21 cellular contexts compared by ENCODE assay signal in genomic region chr1:17356387-17356992, GRCh38. TPM values are rescaled to one million over a fixed set of nuclear protein-coding genes. Genes with fewer than 3 reads are reported as not detected.
DNase-seq lines count a peak whose midpoint lies in the region; ATAC-seq, FAIRE-seq and TF ChIP-seq lines count a peak whose summit lies in the region.
"Had no signal": no experiment of that assay in that cellular context is flagged by ENCODE, and none has a peak within 500 bp of the region (broad histone marks: within the 10 kb centered on the region; RNA-seq: fewer than 3 reads in every experiment).

No MANE protein-coding gene starts in this region.

- ATAC-seq in CD4-positive, alpha-beta T cell (ENCODE audit: poor library complexity): no peak
- peak; percentile 32 for ATAC-seq in naive thymus-derived CD4-positive, alpha-beta T cell
- ATAC-seq: upper lobe of right lung had no signal

- no peaks in the 10 kb centered on the region for H3K4me1 ChIP-seq in HEK293 (ENCODE audit: control insufficient read depth, insufficient read depth, low read length)
- H3K4me1 ChIP-seq in naive thymus-derived CD4-positive, alpha-beta T cell (ENCODE audit: control insufficient read depth in 2 of 2, insufficient read depth in 2 of 2, low read length in 2 of 2): peaks cover 0 to 8% of the 10 kb centered on the region in 2 donors
- H3K4me1 ChIP-seq: left ventricle myocardium inferior, upper lobe of right lung had no signal

- no peaks in the 10 kb centered on the region for H3K36me3 ChIP-seq in HEK293 (ENCODE audit: control insufficient read depth in 2 of 2, insufficient read depth in 1 of 2, low read length in 2 of 2)
- H3K36me3 ChIP-seq in naive thymus-derived CD4-positive, alpha-beta T cell (ENCODE audit: control insufficient read depth in 2 of 3, insufficient read depth in 3 of 3, low read length in 3 of 3): no peaks in the 10 kb centered on the region
- H3K36me3 ChIP-seq: left ventricle myocardium inferior, ovary, upper lobe of right lung had no signal

- TF ChIP-seq CTCF in CD4-positive, alpha-beta T cell (IDR thresholded peaks at IDR 0.05): no peak
- no peak for TF ChIP-seq CTCF in HEK293 (tag by site-specific recombination; IDR thresholded peaks at IDR 0.05)

- no peaks in the 10 kb centered on the region for H3K27me3 Mint-ChIP-seq in CD4-positive, alpha-beta T cell
- H3K27me3 Mint-ChIP-seq in activated T-helper 1 cell treated with anti-CD3 and anti-CD28 coated beads, Interleukin-12 subunit alpha, Interleukin-12 subunit beta, Interleukin-2, Interleukin-4 antibody, amounts not matched to agents 30 ng/mL and 10 ng/mL and 1 ng/mL, durations not matched to agents 14 hours and 24 hours and 36 hours (ENCODE audit: insufficient read depth): peaks cover 3% of the 10 kb centered on the region
- peaks cover 0 to 10% (median 0%) of the 10 kb centered on the region in 5 donors for H3K27me3 Mint-ChIP-seq in naive thymus-derived CD4-positive, alpha-beta T cell

- FAIRE-seq in RCC 7860 (lab: Jason Lieb, UNC): no peak

- no peaks in the 10 kb centered on the region for H3K36me3 Mint-ChIP-seq in CD4-positive, alpha-beta T cell (ENCODE audit: low read depth)
- no peaks in the 10 kb centered on the region for H3K36me3 Mint-ChIP-seq in activated T-helper 1 cell treated with anti-CD3 and anti-CD28 coated beads, Interleukin-12 subunit alpha, Interleukin-12 subunit beta, Interleukin-2, Interleukin-4 antibody, amounts not matched to agents 30 ng/mL and 10 ng/mL and 1 ng/mL, durations not matched to agents 14 hours and 24 hours and 36 hours (ENCODE audit: low read depth)
- peaks cover 0 to 5% (median 0%) of the 10 kb centered on the region in 5 donors for H3K36me3 Mint-ChIP-seq in naive thymus-derived CD4-positive, alpha-beta T cell
- H3K36me3 Mint-ChIP-seq: activated CD4-positive, alpha-beta memory T cell treated with anti-CD3 and anti-CD28 coated beads for 36 hours had no signal

- POLR2A ChIA-PET in CD4-positive, alpha-beta T cell (lab: Charles Lee): no interaction called here
- POLR2A ChIA-PET in HEK293 (lab: Yijun Ruan, JAX): no interaction called here
- POLR2A ChIA-PET in naive thymus-derived CD4-positive, alpha-beta T cell (lab: Charles Lee): interaction anchor here (0.5 to 1.7 kb wide), 2 partner anchors 84 to 197 kb away, joined by 3 to 4 read pairs; partner anchors contain the start of gene RCC2

- H3K27ac Mint-ChIP-seq in CD4-positive, alpha-beta T cell: no peak overlapping the region
- no peak overlapping the region for H3K27ac Mint-ChIP-seq in activated T-helper 1 cell treated with anti-CD3 and anti-CD28 coated beads, Interleukin-12 subunit alpha, Interleukin-12 subunit beta, Interleukin-2, Interleukin-4 antibody, amounts not matched to agents 30 ng/mL and 10 ng/mL and 1 ng/mL, durations not matched to agents 14 hours and 24 hours and 36 hours
- peak overlapping the region in 8 of 9 donors; percentile 62 to 94 (median 70) for H3K27ac Mint-ChIP-seq in naive thymus-derived CD4-positive, alpha-beta T cell
- H3K27ac Mint-ChIP-seq: activated CD4-positive, alpha-beta memory T cell treated with anti-CD3 and anti-CD28 coated beads for 36 hours had no signal

- DNase-seq in CD4-positive, alpha-beta T cell: no peak
- DNase-seq in activated T-helper 1 cell treated with anti-CD3 and anti-CD28 coated beads, Interleukin-12 subunit alpha, Interleukin-12 subunit beta, Interleukin-2, Interleukin-4 antibody, amounts not matched to agents 30 ng/mL and 10 ng/mL and 1 ng/mL, durations not matched to agents 14 hours and 24 hours and 36 hours (ENCODE audit: low spot score): no peak
- DNase-seq in naive thymus-derived CD4-positive, alpha-beta T cell: peak in 1 of 9 donors; percentile 6
- DNase-seq in RCC 7860 (ENCODE audit: low spot score) (no peak), NCI-H2029 treated with DMSO at 0.1 percent for 48 hours (lab: John Stamatoyannopoulos, UW) (no peak), C1 segment of cervical spinal cord (lab: John Stamatoyannopoulos, UW) (no peak), HuH-7 (ENCODE audit: low spot score) (no peak)
- DNase-seq: dermis blood vessel endothelial cell, erythroblast, left ventricle myocardium inferior, NCI-H1105 treated with DMSO at 0.1 percent for 48 hours, NCI-H748 treated with DMSO at 0.1 percent for 48 hours, ovary, PC-9, upper lobe of right lung had no signal

- CTCF ChIA-PET in CD4-positive, alpha-beta T cell (lab: Charles Lee): no interaction called here
- CTCF ChIA-PET in HEK293 (lab: Yijun Ruan, JAX): interaction anchor here (0.6 to 0.7 kb wide), 2 partner anchors 14 to 976 kb away, joined by 3 read pairs; no protein-coding TSS in a partner anchor
- CTCF ChIA-PET in naive thymus-derived CD4-positive, alpha-beta T cell (lab: Charles Lee): interaction anchor here (0.7 to 1.2 kb wide), 2 partner anchors 20 to 842 kb away, joined by 3 to 5 read pairs; partner anchors contain the start of gene RNU1-1

- H3K27me3 ChIP-seq in CD4-positive, alpha-beta T cell (ENCODE audit: control insufficient read depth, insufficient read depth, low read length): no peaks in the 10 kb centered on the region
- H3K27me3 ChIP-seq in naive thymus-derived CD4-positive, alpha-beta T cell (ENCODE audit: control insufficient read depth in 2 of 2, insufficient read depth in 2 of 2, low read length in 2 of 2): no peaks in the 10 kb centered on the region
- H3K27me3 ChIP-seq: ovary had no signal

- H3K9me3 Mint-ChIP-seq in CD4-positive, alpha-beta T cell: no peaks in the 10 kb centered on the region
- no peaks in the 10 kb centered on the region for H3K9me3 Mint-ChIP-seq in activated T-helper 1 cell treated with anti-CD3 and anti-CD28 coated beads, Interleukin-12 subunit alpha, Interleukin-12 subunit beta, Interleukin-2, Interleukin-4 antibody, amounts not matched to agents 30 ng/mL and 10 ng/mL and 1 ng/mL, durations not matched to agents 14 hours and 24 hours and 36 hours
- H3K9me3 Mint-ChIP-seq in naive thymus-derived CD4-positive, alpha-beta T cell: peaks cover 0 to 2% (median 0%) of the 10 kb centered on the region in 11 donors
- H3K9me3 Mint-ChIP-seq: activated CD4-positive, alpha-beta memory T cell treated with anti-CD3 and anti-CD28 coated beads for 36 hours had no signal

- peak overlapping the region; percentile 34 for H3K4me3 Mint-ChIP-seq in CD4-positive, alpha-beta T cell
- H3K4me3 Mint-ChIP-seq in activated T-helper 1 cell treated with anti-CD3 and anti-CD28 coated beads, Interleukin-12 subunit alpha, Interleukin-12 subunit beta, Interleukin-2, Interleukin-4 antibody, amounts not matched to agents 30 ng/mL and 10 ng/mL and 1 ng/mL, durations not matched to agents 14 hours and 24 hours and 36 hours: peak overlapping the region; percentile 13
- peak overlapping the region; percentile 40 to 82 (median 74) for H3K4me3 Mint-ChIP-seq in naive thymus-derived CD4-positive, alpha-beta T cell
- H3K4me3 Mint-ChIP-seq: activated CD4-positive, alpha-beta memory T cell treated with anti-CD3 and anti-CD28 coated beads for 36 hours had no signal

- H3K4me3 ChIP-seq in HEK293 (ENCODE audit: low read depth, low read length): no peak overlapping the region
- peak overlapping the region; percentile 33 for H3K4me3 ChIP-seq in naive thymus-derived CD4-positive, alpha-beta T cell (ENCODE audit: low read length)
- H3K4me3 ChIP-seq: left ventricle myocardium inferior, ovary, PC-9, SK-N-MC, upper lobe of right lung had no signal

- intact Hi-C loops in CD4-positive, alpha-beta T cell (cut with DNase I, micrococcal nuclease): no loop called here
- intact Hi-C loops in activated T-helper 1 cell treated with anti-CD3 and anti-CD28 coated beads, Interleukin-12 subunit alpha, Interleukin-12 subunit beta, Interleukin-2, Interleukin-4 antibody, amounts not matched to agents 30 ng/mL and 10 ng/mL and 1 ng/mL, durations not matched to agents 14 hours and 24 hours and 36 hours (cut with micrococcal nuclease): no loop called here
- intact Hi-C loops in naive thymus-derived CD4-positive, alpha-beta T cell (cut with micrococcal nuclease): no loop called here

- peaks cover 11% of the 10 kb centered on the region for H3K4me1 Mint-ChIP-seq in CD4-positive, alpha-beta T cell (ENCODE audit: low read depth)
- H3K4me1 Mint-ChIP-seq in activated T-helper 1 cell treated with anti-CD3 and anti-CD28 coated beads, Interleukin-12 subunit alpha, Interleukin-12 subunit beta, Interleukin-2, Interleukin-4 antibody, amounts not matched to agents 30 ng/mL and 10 ng/mL and 1 ng/mL, durations not matched to agents 14 hours and 24 hours and 36 hours (ENCODE audit: low read depth): no peaks in the 10 kb centered on the region
- H3K4me1 Mint-ChIP-seq in naive thymus-derived CD4-positive, alpha-beta T cell: peaks cover 4 to 21% (median 10%) of the 10 kb centered on the region in 7 donors

- H3K27ac ChIP-seq in CD4-positive, alpha-beta T cell (ENCODE audit: low read depth, low read length): no peak overlapping the region
- H3K27ac ChIP-seq in HEK293 (ENCODE audit: extremely low read depth, low read depth, low read length): no peak overlapping the region
- H3K27ac ChIP-seq in naive thymus-derived CD4-positive, alpha-beta T cell (ENCODE audit: low read depth, low read length): no peak overlapping the region
- H3K27ac ChIP-seq: KMS-11, left ventricle myocardium inferior, ovary, PC-9, SK-N-MC, upper lobe of right lung had no signal

- no peaks in the 10 kb centered on the region for H3K9me3 ChIP-seq in CD4-positive, alpha-beta T cell (ENCODE audit: control insufficient read depth, low read length)
- no peaks in the 10 kb centered on the region for H3K9me3 ChIP-seq in HEK293 (ENCODE audit: control insufficient read depth, insufficient read depth, low read depth, low read length)
- H3K9me3 ChIP-seq in naive thymus-derived CD4-positive, alpha-beta T cell (ENCODE audit: control insufficient read depth in 2 of 3, low read length in 3 of 3): no peaks in the 10 kb centered on the region
- H3K9me3 ChIP-seq: left ventricle myocardium inferior, ovary, upper lobe of right lung had no signal

TF ChIP-seq in HEK293, 187 proteins besides CTCF, POLR2A, EP300 and RAD21 (continues in another document):
- TF ChIP-seq ZNF341 (tag by site-specific recombination; IDR thresholded peaks at IDR 0.05; ENCODE audit: low read depth) (0 out of 2 replicates have a peak, but pooled peaks have one; percentile 33), ZNF19 (tag by site-specific recombination; IDR thresholded peaks at IDR 0.05; ENCODE audit: low read depth) (no peak)

RNA-seq across cellular contexts. Expression of gene PADI6, which starts 15.5 kb away (rescaled TPM):
- not detected for total RNA-seq in CD4-positive, alpha-beta T cell
- not detected in 2 replicates for total RNA-seq in activated T-helper 1 cell treated with anti-CD3 and anti-CD28 coated beads, Interleukin-12 subunit alpha, Interleukin-12 subunit beta, Interleukin-2, Interleukin-4 antibody, amounts not matched to agents 30 ng/mL and 10 ng/mL and 1 ng/mL, durations not matched to agents 14 hours and 24 hours and 36 hours
- total RNA-seq in naive thymus-derived CD4-positive, alpha-beta T cell: not detected
- not detected for polyA plus RNA-seq in naive thymus-derived CD4-positive, alpha-beta T cell
- total RNA-seq: activated CD4-positive, alpha-beta memory T cell treated with anti-CD3 and anti-CD28 coated beads for 36 hours; dermis blood vessel endothelial cell; H4; left ventricle myocardium inferior; upper lobe of right lung had no signal
- polyA plus RNA-seq: BJ had no signal

RNA-seq across cellular contexts. Expression of gene PADI4, which starts 48.5 kb away (rescaled TPM):
- total RNA-seq in CD4-positive, alpha-beta T cell: under 1 TPM; 0.41 to 0.75 TPM
- 0.17 TPM in 1 of 2 replicates, not detected in the other for total RNA-seq in activated T-helper 1 cell treated with anti-CD3 and anti-CD28 coated beads, Interleukin-12 subunit alpha, Interleukin-12 subunit beta, Interleukin-2, Interleukin-4 antibody, amounts not matched to agents 30 ng/mL and 10 ng/mL and 1 ng/mL, durations not matched to agents 14 hours and 24 hours and 36 hours
- total RNA-seq in naive thymus-derived CD4-positive, alpha-beta T cell: 10 to 100 TPM in 1 of 5 experiments, 1 to 10 TPM in 3, under 1 TPM in 1; 0.12 to 20.5 (median 1.4) TPM
- polyA plus RNA-seq in naive thymus-derived CD4-positive, alpha-beta T cell: 1 to 10 TPM; 2.4 to 3.6 TPM
- total RNA-seq: dermis blood vessel endothelial cell had no signal
- polyA plus RNA-seq: BJ had no signal

Comparison
In these comparisons a context has a peak if more than half of its experiments do, and no peak if none do; other contexts are left out.
1. H3K27ac Mint-ChIP-seq: peak in naive thymus-derived CD4-positive, alpha-beta T cell (8 of 9); none in CD4-positive, alpha-beta T cell (single experiment) and activated T-helper 1 cell treated with anti-CD3 and anti-CD28 coated beads, Interleukin-12 subunit alpha, Interleukin-12 subunit beta, Interleukin-2, Interleukin-4 antibody, amounts not matched to agents 30 ng/mL and 10 ng/mL and 1 ng/mL, durations not matched to agents 14 hours and 24 hours and 36 hours (single experiment).
2. H3K4me3 Mint-ChIP-seq: peak in every context shown above with its lines; median percentile 74 in naive thymus-derived CD4-positive, alpha-beta T cell; 34 in CD4-positive, alpha-beta T cell; 13 in activated T-helper 1 cell treated with anti-CD3 and anti-CD28 coated beads, Interleukin-12 subunit alpha, Interleukin-12 subunit beta, Interleukin-2, Interleukin-4 antibody, amounts not matched to agents 30 ng/mL and 10 ng/mL and 1 ng/mL, durations not matched to agents 14 hours and 24 hours and 36 hours.